In genomic region chr9:113343732-113344231, GRCh38 we compare ENCODE assay signal across 8 cellular contexts. TPM values are rescaled to one million over a fixed set of nuclear protein-coding genes. Genes with fewer than 3 reads are reported as not detected.
A peak's percentile ranks its signal among the peaks of the same experiment; 100 is the strongest.
DNase-seq lines count a peak whose midpoint lies in the region; ATAC-seq and TF ChIP-seq lines count a peak whose summit lies in the region.

No MANE protein-coding gene starts in this region.

- ATAC-seq in SK-N-SH treated with all-trans-retinoic acid at 6 μM for 48 hours (peak; percentile 10; the same call in 1 of the 3 replicates), psoas muscle (peak; percentile 23 to 62 (median 46))

- 19 to 29% (median 26%) methylated on average over 1 of the region's 1 CpG for WGBS in psoas muscle, 3 donors

- peaks cover 3% of the 10 kb centered on the region for H3K4me1 ChIP-seq in psoas muscle

- intact Hi-C loops in psoas muscle (cut with DNase I) = loop anchor here (5.0 kb wide), 3 partner anchors 59 to 71 kb away; partner anchors contain the start of genes ALAD (in 1 of the 2), CDC26 (in 1 of the 2) and PRPF4 (in 1 of the 2)

- H3K27me3 ChIP-seq in psoas muscle (ENCODE audit: insufficient read depth in 3 of 3, low read length in 2 of 3) = peaks cover 0 to under 1% (median 0%) of the 10 kb centered on the region in 3 donors

- peak; percentile 11 for DNase-seq in AG08395 (ENCODE audit: low spot score)
- peak; percentile 51 to 67 for DNase-seq in foreskin fibroblast
- DNase-seq in psoas muscle = peak; percentile 27 to 73
- no peak for DNase-seq in activated CD4-positive, alpha-beta T cell treated with anti-CD3 and anti-CD28 coated beads, Interleukin-2, amount 50 U/mL, for 4 hours
- no peak for DNase-seq in GM10266 (ENCODE audit: extremely low spot score)
- no peak for DNase-seq in ecto neural progenitor cell (ENCODE audit: low spot score)

- no peak for TF ChIP-seq CTCF in foreskin fibroblast (IDR thresholded peaks at IDR 0.05; ENCODE audit: low read depth, low read length)
- no peak for TF ChIP-seq CTCF in psoas muscle (IDR thresholded peaks at IDR 0.05)
- TF ChIP-seq CTCF in GM10266 (IDR thresholded peaks at IDR 0.05; ENCODE audit: control insufficient read depth, insufficient read depth, low read depth, missing control alignments) = no peak

- peak overlapping the region; percentile 47 for H3K27ac ChIP-seq in KOPT-K1 (ENCODE audit: low read depth, low read length, poor library complexity, severe bottlenecking)
- no peak overlapping the region for H3K27ac ChIP-seq in psoas muscle

- no peaks in the 10 kb centered on the region for H3K36me3 ChIP-seq in KOPT-K1 (ENCODE audit: insufficient read depth, low read length)
- H3K36me3 ChIP-seq in psoas muscle (ENCODE audit: insufficient read depth in 1 of 2, low read depth in 1 of 2) = no peaks in the 10 kb centered on the region

- no peak overlapping the region for H3K4me3 ChIP-seq in foreskin fibroblast (ENCODE audit: low read depth in 1 of 2, low read length in 2 of 2)
- no peak overlapping the region for H3K4me3 ChIP-seq in psoas muscle

- H3K9me3 ChIP-seq in KOPT-K1 (ENCODE audit: insufficient read depth, low read length, poor library complexity, severe bottlenecking) = no peaks in the 10 kb centered on the region
- H3K9me3 ChIP-seq in psoas muscle = no peaks in the 10 kb centered on the region

TF ChIP-seq in SK-N-SH treated with all-trans-retinoic acid at 6 μM for 48 hours, 23 proteins besides CTCF, POLR2A, EP300 and RAD21:
- TF ChIP-seq ZC3H10 (CRISPR knock-in tag; IDR thresholded peaks at IDR 0.05) (no peak), PPARA (CRISPR knock-in tag; IDR thresholded peaks at IDR 0.05; ENCODE audit: borderline replicate concordance) (no peak), CREB5 (CRISPR knock-in tag; IDR thresholded peaks at IDR 0.05; ENCODE audit: low read depth) (no peak), RARB (CRISPR knock-in tag; IDR thresholded peaks at IDR 0.05) (no peak), SNAI2 (CRISPR knock-in tag; IDR thresholded peaks at IDR 0.05) (no peak), TCF4 (CRISPR knock-in tag; IDR thresholded peaks at IDR 0.05; ENCODE audit: borderline replicate concordance) (no peak), CSRNP3 (CRISPR knock-in tag; IDR thresholded peaks at IDR 0.05) (no peak), POU6F1 (CRISPR knock-in tag; IDR thresholded peaks at IDR 0.05; ENCODE audit: borderline replicate concordance, low read depth) (no peak), ESRRG (CRISPR knock-in tag; IDR thresholded peaks at IDR 0.05) (no peak), ISL1 (CRISPR knock-in tag; IDR thresholded peaks at IDR 0.05) (no peak), ZNF565 (CRISPR knock-in tag; conservative IDR thresholded peaks at IDR 0.05; ENCODE audit: low read depth) (no peak), OSR1 (CRISPR knock-in tag; IDR thresholded peaks at IDR 0.05) (no peak)

RNA-seq across cellular contexts. Expression of gene WDR31, which starts 3.7 kb away (rescaled TPM):
- 1 to 10 TPM; 1.7 to 6.9 (median 2.4) TPM for total RNA-seq in psoas muscle
- polyA plus RNA-seq in psoas muscle = 1 to 10 TPM in 1 of 3 donors, under 1 TPM in 2; 0.66 to 2.7 (median 0.76) TPM

RNA-seq across cellular contexts. Expression of gene BSPRY, which starts 5.6 kb away (rescaled TPM):
- not detected for total RNA-seq in psoas muscle
- under 1 TPM in 2 of 3 donors, not detected in 1; 0.03 TPM for polyA plus RNA-seq in psoas muscle

RNA-seq across cellular contexts. Expression of gene HDHD3, which starts 33.0 kb away (rescaled TPM):
- 10 to 100 TPM in 1 of 4 donors, 1 to 10 TPM in 3; 7.3 to 11.5 (median 8.6) TPM for total RNA-seq in psoas muscle
- 10 to 100 TPM in 2 of 3 donors, 1 to 10 TPM in 1; 7.0 to 14.9 (median 12.2) TPM for polyA plus RNA-seq in psoas muscle

RNA-seq across cellular contexts. Expression of gene RNF183, which starts 40.6 kb away (rescaled TPM):
- not detected for total RNA-seq in psoas muscle
- under 1 TPM in 1 of 3 donors, not detected in 2; 0.05 TPM for polyA plus RNA-seq in psoas muscle

RNA-seq across cellular contexts. Expression of gene ALAD, which starts 57.3 kb away (rescaled TPM):
- total RNA-seq in psoas muscle = 10 to 100 TPM; 13.1 to 29.0 (median 19.8) TPM
- polyA plus RNA-seq in psoas muscle = 10 to 100 TPM; 13.7 to 43.1 (median 17.3) TPM

Comparison
In these comparisons a context has a peak if more than half of its experiments do, and no peak if none do; other contexts are left out.
1. DNase-seq: peak in AG08395 (single experiment), foreskin fibroblast (2 of 2) and psoas muscle (2 of 2); none in activated CD4-positive, alpha-beta T cell treated with anti-CD3 and anti-CD28 coated beads, Interleukin-2, amount 50 U/mL, for 4 hours (0 of 2), GM10266 (single experiment) and ecto neural progenitor cell (single experiment).